Comparison of ENCODE assay signal across 8 cellular contexts in the genomic region with DNA sequence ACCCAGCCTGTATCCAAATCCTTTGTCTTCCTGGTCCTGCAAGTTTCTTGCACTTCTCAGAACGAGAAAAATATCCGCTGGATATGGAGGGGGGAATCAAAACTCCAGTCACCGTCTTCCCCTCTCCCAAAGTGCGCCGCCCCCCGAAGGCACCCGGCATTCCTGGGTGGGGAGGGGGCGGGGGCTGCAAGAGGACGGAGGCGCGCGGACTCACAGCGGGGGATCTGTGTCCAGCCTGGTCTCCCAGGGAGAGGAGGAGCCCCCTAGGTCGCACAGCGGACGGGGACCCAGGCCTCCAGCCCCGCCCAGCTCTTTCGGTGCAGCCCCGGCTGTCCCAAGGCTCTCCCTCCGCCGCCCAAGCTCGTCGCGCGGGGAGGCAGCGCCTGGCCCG. TPM values are rescaled to one million over a fixed set of nuclear protein-coding genes. Genes with fewer than 3 reads are reported as not detected.
A peak's percentile ranks its signal among the peaks of the same experiment; 100 is the strongest.
DNase-seq lines count a peak whose midpoint lies in the region; ATAC-seq, FAIRE-seq and TF ChIP-seq lines count a peak whose summit lies in the region.

No MANE protein-coding gene starts in this region.

- H4K20me1 ChIP-seq in HepG2 (ENCODE audit: insufficient read depth, low read length): peaks cover 3% of the 10 kb centered on the region; the same call in 1 of the 2 replicates

- 0% methylated on average over 4 of the region's 27 CpGs for WGBS in HepG2 (ENCODE audit: low lambda C conversion rate)
- WGBS in thymus: 2% methylated on average over 27 of the region's 27 CpGs

- no peak overlapping the region for H3K27ac Mint-ChIP-seq in activated CD4-positive, alpha-beta T cell treated with anti-CD3 and anti-CD28 coated beads, Interleukin-2, amount 10 ng/mL, durations not matched to agents 24 days and 14 days
- no peak overlapping the region for H3K27ac Mint-ChIP-seq in activated T-helper 2 cell treated with anti-CD3 and anti-CD28 coated beads, Interferon-gamma antibody, Interleukin-2, Interleukin-4, amounts not matched to agents 10 μg/mL and 5 μg/mL and 100 μg/mL, durations not matched to agents 14 hours and 24 hours and 36 hours

- TF ChIP-seq EP300 in HepG2 (IDR thresholded peaks at IDR 0.05; ENCODE audit: low read depth in 2 of 2, low read length in 2 of 2) (no peak), HepG2 (CRISPR knock-in tag; IDR thresholded peaks at IDR 0.05; ENCODE audit: borderline replicate concordance) (no peak)

- H3K4me1 ChIP-seq in HepG2 (ENCODE audit: insufficient read depth, low read length) (peaks cover 42% of the 10 kb centered on the region), thymus (ENCODE audit: control insufficient read depth, insufficient read depth, low read length) (peaks cover 19% of the 10 kb centered on the region)

- no peak for TF ChIP-seq CTCF in HepG2 (CRISPR knock-in tag; IDR thresholded peaks at IDR 0.05)

- CTCF ChIA-PET in HepG2 (lab: Yijun Ruan, JAX; ENCODE audit: low intra/inter-chr PET ratio, low total read pairs): interaction anchor here (1.4 to 3.1 kb wide), 3 partner anchors 30 to 312 kb away, joined by 5 to 47 read pairs (median 8); no protein-coding TSS in a partner anchor

- H3K27me3 Mint-ChIP-seq in activated CD4-positive, alpha-beta T cell treated with anti-CD3 and anti-CD28 coated beads, Interleukin-2, amount 10 ng/mL, durations not matched to agents 24 days and 14 days: peaks cover 62% of the 10 kb centered on the region
- H3K27me3 Mint-ChIP-seq in activated T-helper 2 cell treated with anti-CD3 and anti-CD28 coated beads, Interferon-gamma antibody, Interleukin-2, Interleukin-4, amounts not matched to agents 10 μg/mL and 5 μg/mL and 100 μg/mL, durations not matched to agents 14 hours and 24 hours and 36 hours (ENCODE audit: low read depth): peaks cover 62% of the 10 kb centered on the region

- TF ChIP-seq RAD21 in HepG2 (CRISPR knock-in tag; IDR thresholded peaks at IDR 0.05): no peak

- ATAC-seq in HepG2 (no peak), GM18520 (IDR thresholded peaks at IDR 0.05; ENCODE audit: unreplicated experiment) (no peak)

- TF ChIP-seq POLR2A in HepG2 (IDR thresholded peaks at IDR 0.05; ENCODE audit: insufficient read depth in 1 of 2, low read depth in 2 of 2, low read length in 2 of 2): no peak

- no peak overlapping the region for H3K27ac ChIP-seq in HepG2 (ENCODE audit: extremely low read length, insufficient read depth, low read length)
- H3K27ac ChIP-seq in thymus (ENCODE audit: low read depth): no peak overlapping the region

- no peaks in the 10 kb centered on the region for H3K36me3 Mint-ChIP-seq in activated CD4-positive, alpha-beta T cell treated with anti-CD3 and anti-CD28 coated beads, Interleukin-2, amount 10 ng/mL, durations not matched to agents 24 days and 14 days (ENCODE audit: low read depth)
- no peaks in the 10 kb centered on the region for H3K36me3 Mint-ChIP-seq in activated T-helper 2 cell treated with anti-CD3 and anti-CD28 coated beads, Interferon-gamma antibody, Interleukin-2, Interleukin-4, amounts not matched to agents 10 μg/mL and 5 μg/mL and 100 μg/mL, durations not matched to agents 14 hours and 24 hours and 36 hours (ENCODE audit: low read depth)

- H3K4me1 Mint-ChIP-seq in activated CD4-positive, alpha-beta T cell treated with anti-CD3 and anti-CD28 coated beads, Interleukin-2, amount 10 ng/mL, durations not matched to agents 24 days and 14 days: peaks cover 17% of the 10 kb centered on the region
- H3K4me1 Mint-ChIP-seq in activated T-helper 2 cell treated with anti-CD3 and anti-CD28 coated beads, Interferon-gamma antibody, Interleukin-2, Interleukin-4, amounts not matched to agents 10 μg/mL and 5 μg/mL and 100 μg/mL, durations not matched to agents 14 hours and 24 hours and 36 hours (ENCODE audit: low read depth): peaks cover 9% of the 10 kb centered on the region

- FAIRE-seq in HepG2 (lab: Jason Lieb, UNC): no peak

- H2AFZ ChIP-seq in HepG2 (ENCODE audit: low read length): no peak overlapping the region

- peak overlapping the region; percentile 61 to 75 (median 70) for H3K4me3 ChIP-seq in HepG2 (replicated peaks in 1 of 3; ENCODE audit: insufficient read depth in 1 of 3, low read depth in 2 of 3, low read length in 3 of 3)
- H3K4me3 ChIP-seq in thymus (ENCODE audit: low read length): peak overlapping the region; percentile 56

- H3K9me3 Mint-ChIP-seq in activated CD4-positive, alpha-beta T cell treated with anti-CD3 and anti-CD28 coated beads, Interleukin-2, amount 10 ng/mL, durations not matched to agents 24 days and 14 days: no peaks in the 10 kb centered on the region
- no peaks in the 10 kb centered on the region for H3K9me3 Mint-ChIP-seq in activated T-helper 2 cell treated with anti-CD3 and anti-CD28 coated beads, Interferon-gamma antibody, Interleukin-2, Interleukin-4, amounts not matched to agents 10 μg/mL and 5 μg/mL and 100 μg/mL, durations not matched to agents 14 hours and 24 hours and 36 hours

- intact Hi-C loops in activated CD4-positive, alpha-beta T cell treated with anti-CD3 and anti-CD28 coated beads, Interleukin-2, amount 10 ng/mL, durations not matched to agents 24 days and 14 days (cut with micrococcal nuclease): loop anchor here (2.0 to 5.0 kb wide), 4 partner anchors 172 to 469 kb away; a partner anchor contains a TSS
- intact Hi-C loops in activated T-helper 2 cell treated with anti-CD3 and anti-CD28 coated beads, Interferon-gamma antibody, Interleukin-2, Interleukin-4, amounts not matched to agents 10 μg/mL and 5 μg/mL and 100 μg/mL, durations not matched to agents 14 hours and 24 hours and 36 hours (cut with micrococcal nuclease): loop anchor here (1.0 to 5.0 kb wide), 5 partner anchors 27 to 474 kb away; a partner anchor contains a TSS
- intact Hi-C loops in HepG2 (cut with micrococcal nuclease; ENCODE audit: unreplicated experiment): loop anchor here (2.0 kb wide), 1 partner anchor 312 kb away; no protein-coding TSS in a partner anchor

- DNase-seq in activated CD4-positive, alpha-beta T cell treated with anti-CD3 and anti-CD28 coated beads, Interleukin-2, amount 10 ng/mL, durations not matched to agents 24 days and 14 days: no peak
- no peak for DNase-seq in activated CD4-positive, alpha-beta T cell treated with anti-CD3 and anti-CD28 coated beads, Interleukin-2, amount 50 U/mL, for 48 hours
- DNase-seq in activated T-helper 2 cell treated with anti-CD3 and anti-CD28 coated beads, Interferon-gamma antibody, Interleukin-2, Interleukin-4, amounts not matched to agents 10 μg/mL and 5 μg/mL and 100 μg/mL, durations not matched to agents 14 hours and 24 hours and 36 hours (ENCODE audit: low spot score): no peak
- DNase-seq in HepG2 (ENCODE audit: low spot score) (no peak), kidney tubule cell (ENCODE audit: low spot score) (no peak)
- no peak for DNase-seq in stimulated activated CD4-positive, alpha-beta T cell treated with anti-CD3 and anti-CD28 coated beads, Interleukin-4, amount 100 ng/mL, for 1 hour

- H3K9ac ChIP-seq in HepG2 (ENCODE audit: insufficient read depth, low read depth, low read length): peak overlapping the region; percentile 35

- H3K79me2 ChIP-seq in HepG2 (ENCODE audit: insufficient read depth, low read length): no peaks in the 10 kb centered on the region

- in situ Hi-C loops in HepG2 (cut with HindIII; ENCODE audit: extremely low pct_ligation_motif_present, low pct_unique_long_range_greater_than_20kb): loop anchor here (10.0 kb wide), 1 partner anchor 64 kb away; no protein-coding TSS in a partner anchor

- peaks cover 14 to 29% of the 10 kb centered on the region in 2 experiments for H3K27me3 ChIP-seq in HepG2 (ENCODE audit: control insufficient read depth in 1 of 2, insufficient read depth in 2 of 2, low read length in 2 of 2)
- H3K27me3 ChIP-seq in thymus (ENCODE audit: control insufficient read depth, insufficient read depth): peaks cover 92% of the 10 kb centered on the region

- peak overlapping the region; percentile 95 for H3K4me2 ChIP-seq in HepG2 (ENCODE audit: low read depth, low read length)

- H3K4me3 Mint-ChIP-seq in activated CD4-positive, alpha-beta T cell treated with anti-CD3 and anti-CD28 coated beads, Interleukin-2, amount 10 ng/mL, durations not matched to agents 24 days and 14 days: peak overlapping the region; percentile 84
- H3K4me3 Mint-ChIP-seq in activated T-helper 2 cell treated with anti-CD3 and anti-CD28 coated beads, Interferon-gamma antibody, Interleukin-2, Interleukin-4, amounts not matched to agents 10 μg/mL and 5 μg/mL and 100 μg/mL, durations not matched to agents 14 hours and 24 hours and 36 hours (ENCODE audit: low read depth): peak overlapping the region; percentile 76

- no peaks in the 10 kb centered on the region for H3K9me3 ChIP-seq in HepG2 (ENCODE audit: low read length)
- H3K9me3 ChIP-seq in thymus (ENCODE audit: control insufficient read depth): peaks cover 2% of the 10 kb centered on the region

- H3K36me3 ChIP-seq in HepG2 (replicated peaks in 1 of 2; ENCODE audit: control insufficient read depth in 1 of 2, insufficient read depth in 2 of 2, low read length in 2 of 2) (no peaks in the 10 kb centered on the region), thymus (ENCODE audit: control insufficient read depth, insufficient read depth) (no peaks in the 10 kb centered on the region)

- BruUV-seq in HepG2 (replicated peaks; lab: Mats Ljungman, UMichigan): no TSS peak

- POLR2A ChIA-PET in HepG2 (lab: Yijun Ruan, JAX): interaction anchor here (1.2 to 4.8 kb wide), 3 partner anchors 26 to 121 kb away, joined by 3 to 35 read pairs (median 3); no protein-coding TSS in a partner anchor

RNA-seq across cellular contexts. Expression of a gene that starts 2.1 kb away (rescaled TPM):
- total RNA-seq in activated CD4-positive, alpha-beta T cell treated with anti-CD3 and anti-CD28 coated beads, Interleukin-2, amount 10 ng/mL, durations not matched to agents 24 days and 14 days: 0.69 and 1.2 TPM in 2 replicates
- 0.91 TPM in 1 of 2 replicates, not detected in the other for total RNA-seq in activated T-helper 2 cell treated with anti-CD3 and anti-CD28 coated beads, Interferon-gamma antibody, Interleukin-2, Interleukin-4, amounts not matched to agents 10 μg/mL and 5 μg/mL and 100 μg/mL, durations not matched to agents 14 hours and 24 hours and 36 hours
- total RNA-seq in HepG2 (2016; rRNA removed; fragmentation: Illumina TruSeq; extraction: Trizol): 0.66 TPM in 1 of 2 replicates, not detected in the other
- total RNA-seq in HepG2 (2016; cell fraction: cytosol; rRNA removed; fragmentation: Illumina TruSeq; extraction: Trizol; ENCODE audit: low read depth): 0.51 TPM in 1 of 2 replicates, not detected in the other
- 0.18 and 0.71 TPM in 2 replicates for total RNA-seq in HepG2 (2016; cell fraction: insoluble cytoplasmic fraction; rRNA removed; fragmentation: Illumina TruSeq; extraction: Trizol)
- total RNA-seq in HepG2 (2016; cell fraction: membrane; rRNA removed; fragmentation: Illumina TruSeq; extraction: Trizol): 0.21 and 0.25 TPM in 2 replicates
- total RNA-seq in HepG2 (2016; cell fraction: nucleus; rRNA removed; fragmentation: Illumina TruSeq; extraction: Trizol): 0.50 and 0.69 TPM in 2 replicates
- polyA plus RNA-seq in HepG2 (2011; rRNA removed) (0.34 and 0.42 TPM in 2 replicates), thymus (1.1 TPM)
- polyA plus RNA-seq in HepG2 (2011; cell fraction: cytosol; rRNA removed): 0.44 and 0.47 TPM in 2 replicates
- polyA plus RNA-seq in HepG2 (2011; cell fraction: nucleus; rRNA removed): 0.74 and 1.2 TPM in 2 replicates
- 0.16 and 0.33 TPM in 2 replicates for polyA plus RNA-seq in HepG2 (2012)
- polyA plus RNA-seq in HepG2 (2016; cell fraction: cytosol; fragmentation: Illumina TruSeq; extraction: Trizol; ENCODE audit: low read depth): 0.09 and 0.11 TPM in 2 replicates
- 0.16 and 0.44 TPM in 2 replicates for polyA plus RNA-seq in HepG2 (2016; cell fraction: insoluble cytoplasmic fraction; fragmentation: Illumina TruSeq; extraction: Trizol; ENCODE audit: low read depth)
- polyA plus RNA-seq in HepG2 (2016; cell fraction: membrane; fragmentation: Illumina TruSeq; extraction: Trizol; ENCODE audit: low read depth): not detected in 2 replicates
- 0.95 and 1.1 TPM in 2 replicates for polyA plus RNA-seq in HepG2 (2016; cell fraction: nucleus; fragmentation: Illumina TruSeq; extraction: Trizol; ENCODE audit: insufficient read depth, low read depth)
- 1.5 and 1.6 TPM in 2 replicates for polyA minus RNA-seq in HepG2 (2011; rRNA and poly(A)+ RNA removed; ENCODE audit: low replicate concordance)
- 1.7 TPM in 1 of 2 replicates, not detected in the other for polyA minus RNA-seq in HepG2 (2011; cell fraction: cytosol; rRNA and poly(A)+ RNA removed)
- polyA minus RNA-seq in HepG2 (2011; cell fraction: nucleus; rRNA and poly(A)+ RNA removed): not detected in 2 replicates
